Comparison of ENCODE assay signal across 1 cellular context in genomic region chr1:6554031-6554906, GRCh38.
A peak's percentile ranks its signal among the peaks of the same experiment; 100 is the strongest.
TF ChIP-seq lines count a peak whose summit lies in the region.

NOL9 (minus strand) TSS chr1:6554513; CDS start chr1:6554502, 11 bp downstream.

TF ChIP-seq in K562, 482 proteins besides CTCF, POLR2A, EP300 and RAD21 (continued from another document and continues in another):
- TF ChIP-seq AFF1 (IDR thresholded peaks at IDR 0.05; ENCODE audit: low read depth in 1 of 2, partially characterized antibody in 2 of 2) (no peak), BDP1 (IDR thresholded peaks at IDR 0.05; ENCODE audit: insufficient read depth, insufficient read length) (no peak), LCOR (CRISPR knock-in tag; IDR thresholded peaks at IDR 0.05) (peak; percentile 88), MIER1 (IDR thresholded peaks at IDR 0.05; ENCODE audit: low read depth) (no peak), ZFP30 (CRISPR knock-in tag; IDR thresholded peaks at IDR 0.05; ENCODE audit: borderline replicate concordance) (no peak), CHD1 (IDR thresholded peaks at IDR 0.05; ENCODE audit: low read length) (peak; percentile 93), ZNF217 (CRISPR knock-in tag; IDR thresholded peaks at IDR 0.05) (no peak), BRCA1 (IDR thresholded peaks at IDR 0.05) (no peak), BRCA1 (CRISPR knock-in tag; IDR thresholded peaks at IDR 0.05) (no peak), TEAD1 (CRISPR knock-in tag; IDR thresholded peaks at IDR 0.05) (peak; percentile 44 to 90; a peak in 3 of 4 replicates), KAT2B (IDR thresholded peaks at IDR 0.05; ENCODE audit: low read depth, low read length) (no peak), STAT5A (IDR thresholded peaks at IDR 0.05; ENCODE audit: borderline replicate concordance, low read length) (peak; percentile 29; the same call in 1 of the 2 replicates), ZSCAN32 (CRISPR knock-in tag; IDR thresholded peaks at IDR 0.05) (no peak), PPARD (CRISPR knock-in tag; IDR thresholded peaks at IDR 0.05) (no peak), HNRNPH1 (optimal IDR thresholded peaks at IDR 0.05; ENCODE audit: low read depth, low read length) (no peak), PCBP2 (IDR thresholded peaks at IDR 0.05; ENCODE audit: low read depth, low read length, poor library complexity, severe bottlenecking) (no peak), ZNF644 (tag; IDR thresholded peaks at IDR 0.05; ENCODE audit: low read depth) (no peak), ZKSCAN1 (IDR thresholded peaks at IDR 0.05; ENCODE audit: low read depth, low read length) (peak; percentile 56; the same call in 1 of the 2 replicates), SNRNP70 (optimal IDR thresholded peaks at IDR 0.05; ENCODE audit: low read depth, low read length) (no peak), ZNF699 (CRISPR knock-in tag; IDR thresholded peaks at IDR 0.05; ENCODE audit: insufficient replicate concordance) (no peak), ZNF232 (CRISPR knock-in tag; IDR thresholded peaks at IDR 0.05) (no peak), ZNF316 (IDR thresholded peaks at IDR 0.05) (no peak), ZNF280B (CRISPR knock-in tag; IDR thresholded peaks at IDR 0.05) (no peak), MTA3 (IDR thresholded peaks at IDR 0.05; ENCODE audit: borderline replicate concordance) (peak; percentile 93; the same call in 1 of the 2 replicates), TAL1 (IDR thresholded peaks at IDR 0.05) (no peak), SRSF3 (IDR thresholded peaks at IDR 0.05; ENCODE audit: insufficient read depth, low read length) (no peak), ELF2 (CRISPR knock-in tag; IDR thresholded peaks at IDR 0.05) (no peak), LARP7 (IDR thresholded peaks at IDR 0.05) (no peak), PTRF (tag; IDR thresholded peaks at IDR 0.05) (no peak), FOXA3 (CRISPR knock-in tag; conservative IDR thresholded peaks at IDR 0.05 in 1 of 2, IDR thresholded peaks at IDR 0.05 in 1 of 2) (peak in 1 of 2 experiments; percentile 73; a peak in 2 of 4 replicates), PCBP1 (IDR thresholded peaks at IDR 0.05; ENCODE audit: low read depth, low read length, poor library complexity, severe bottlenecking) (peak; percentile 64), ETS2 (tag; IDR thresholded peaks at IDR 0.05; ENCODE audit: borderline replicate concordance, poor library complexity, severe bottlenecking) (no peak), CHD7 (IDR thresholded peaks at IDR 0.05; ENCODE audit: low read depth, low read length) (no peak), NFATC3 (IDR thresholded peaks at IDR 0.05) (no peak), ZNF445 (CRISPR knock-in tag; IDR thresholded peaks at IDR 0.05; ENCODE audit: low read depth) (no peak), NEUROD1 (IDR thresholded peaks at IDR 0.05; ENCODE audit: borderline replicate concordance, low read depth, low read length, partially characterized antibody) (peak; percentile 83), GABPB1 (CRISPR knock-in tag; IDR thresholded peaks at IDR 0.05) (peak; percentile 80; the same call in 1 of the 2 replicates), OTX1 (CRISPR knock-in tag; IDR thresholded peaks at IDR 0.05) (no peak; the same call in 1 of the 2 replicates), PHF20 (IDR thresholded peaks at IDR 0.05; ENCODE audit: partially characterized antibody) (peak; percentile 82), NFIC (IDR thresholded peaks at IDR 0.05) (peak; percentile 60), E2F8 (IDR thresholded peaks at IDR 0.05; ENCODE audit: low read depth, partially characterized antibody) (peak; percentile 27), MTF1 (CRISPR knock-in tag; IDR thresholded peaks at IDR 0.05; ENCODE audit: borderline replicate concordance) (no peak), ZBTB26 (CRISPR knock-in tag; IDR thresholded peaks at IDR 0.05) (no peak), ZNF3 (CRISPR knock-in tag; IDR thresholded peaks at IDR 0.05) (no peak), ZNF695 (CRISPR knock-in tag; IDR thresholded peaks at IDR 0.05) (no peak)
